Comparison of ENCODE assay signal across 17 cellular contexts in genomic region chr5:179231309-179231708, GRCh38.
DNase-seq lines count a peak whose midpoint lies in the region; ATAC-seq, FAIRE-seq and TF ChIP-seq lines count a peak whose summit lies in the region.
"Had no signal": no experiment of that assay in that cellular context is flagged by ENCODE, and none has a peak within 500 bp of the region (broad histone marks: within the 10 kb centered on the region; RNA-seq: fewer than 3 reads in every experiment).

No MANE protein-coding gene starts in this region.

- H2AFZ ChIP-seq in neural progenitor cell (replicated peaks), result no peak overlapping the region
- H2AFZ ChIP-seq: GM23248 had no signal

- no peaks in the 10 kb centered on the region for H3K79me2 ChIP-seq in neural progenitor cell (ENCODE audit: low read depth)

- no peak for FAIRE-seq in kidney (lab: Jason Lieb, UNC)
- FAIRE-seq: GM18507 had no signal

- no peaks in the 10 kb centered on the region for H4K20me1 ChIP-seq in neural progenitor cell (ENCODE audit: low read depth)

- peak overlapping the region; percentile 42 for H3K27ac Mint-ChIP-seq in neural progenitor cell

- no peak overlapping the region for H3K4me3 Mint-ChIP-seq in neural progenitor cell

- H3K36me3 ChIP-seq in neural progenitor cell, result no peaks in the 10 kb centered on the region
- no peaks in the 10 kb centered on the region for H3K36me3 ChIP-seq in kidney (ENCODE audit: control insufficient read depth in 1 of 2, insufficient read depth in 2 of 2, low read length in 2 of 2)

- DNase-seq in Right ventricle myocardium superior, result peak; percentile 10
- DNase-seq in Right ventricle myocardium inferior (ENCODE audit: missing footprints), result no peak
- DNase-seq in coronary artery (ENCODE audit: low spot score), result peak; percentile 9
- no peak for DNase-seq in neural progenitor cell (ENCODE audit: low spot score)
- DNase-seq in kidney, result no peak
- DNase-seq in OCI-M1 (lab: John Stamatoyannopoulos, UW), result no peak
- no peak for DNase-seq in NCI-H2227 (lab: John Stamatoyannopoulos, UW; ENCODE audit: unreplicated experiment)
- DNase-seq: Calu3, GM23248, H7, KBM-7, MG63, NCI-H2029, NCI-H526 treated with DMSO at 0.1 percent for 48 hours, SK-N-SH had no signal

- H3K9ac ChIP-seq in neural progenitor cell (no peak overlapping the region), kidney (ENCODE audit: low read length in 2 of 2) (no peak overlapping the region)
- H3K9ac ChIP-seq: GM23248, SK-N-SH had no signal

- H3K4me2 ChIP-seq in neural progenitor cell, result no peak overlapping the region
- H3K4me2 ChIP-seq: SK-N-SH had no signal

- intact Hi-C loops in Right ventricle myocardium superior (cut with DNase I) (no loop called here), Right ventricle myocardium inferior (cut with DNase I) (no loop called here), kidney (cut with DNase I) (no loop called here)

- H3K4me3 ChIP-seq in coronary artery (no peak overlapping the region), neural progenitor cell (no peak overlapping the region), kidney (ENCODE audit: low read length in 2 of 2) (no peak overlapping the region)
- H3K4me3 ChIP-seq: GM23248, MG63 had no signal

- no peak for TF ChIP-seq CTCF in coronary artery (IDR thresholded peaks at IDR 0.05)
- TF ChIP-seq CTCF in neural progenitor cell (IDR thresholded peaks at IDR 0.05), result no peak
- no peak for TF ChIP-seq CTCF in kidney (IDR thresholded peaks at IDR 0.05; ENCODE audit: borderline replicate concordance, extremely low read depth, insufficient read depth)

- H3K27me3 ChIP-seq in neural progenitor cell, result no peaks in the 10 kb centered on the region
- H3K27me3 ChIP-seq: MG63 had no signal

- H3K4me1 Mint-ChIP-seq in neural progenitor cell, result peaks cover 13% of the 10 kb centered on the region

- H3K36me3 Mint-ChIP-seq in neural progenitor cell, result no peaks in the 10 kb centered on the region

- no peaks in the 10 kb centered on the region for H3K9me3 Mint-ChIP-seq in neural progenitor cell

- no peaks in the 10 kb centered on the region for H3F3A ChIP-seq in neural progenitor cell (ENCODE audit: low read depth)

- ATAC-seq in Right ventricle myocardium superior (ENCODE audit: poor library complexity) (no peak), Right ventricle myocardium inferior (no peak)
- ATAC-seq: Panc1 had no signal

- H3K27ac ChIP-seq in coronary artery (no peak overlapping the region), neural progenitor cell (no peak overlapping the region), kidney (ENCODE audit: low read depth in 2 of 2, low read length in 2 of 2) (no peak overlapping the region)
- H3K27ac ChIP-seq: GM23248 had no signal

- H3K9me3 ChIP-seq in neural progenitor cell (ENCODE audit: low read depth) (no peaks in the 10 kb centered on the region), kidney (ENCODE audit: control insufficient read depth in 1 of 2, low read length in 2 of 2) (no peaks in the 10 kb centered on the region)
- H3K9me3 ChIP-seq: MG63, SK-N-SH had no signal

- peaks cover 13% of the 10 kb centered on the region for H3K4me1 ChIP-seq in neural progenitor cell
- H3K4me1 ChIP-seq in kidney (ENCODE audit: control insufficient read depth in 1 of 2, insufficient read depth in 1 of 2, low read depth in 1 of 2, low read length in 2 of 2), result no peaks in the 10 kb centered on the region

- peaks cover 5% of the 10 kb centered on the region for H3K27me3 Mint-ChIP-seq in neural progenitor cell (ENCODE audit: insufficient read depth, low read depth)

Comparison
In these comparisons a context has a peak if more than half of its experiments do, and no peak if none do; other contexts are left out.
1. DNase-seq: peak in Right ventricle myocardium superior (single experiment) and coronary artery (single experiment); none in Right ventricle myocardium inferior (single experiment), neural progenitor cell (single experiment), kidney (single experiment), OCI-M1 (single experiment) and NCI-H2227 (single experiment).